In the genomic region with DNA sequence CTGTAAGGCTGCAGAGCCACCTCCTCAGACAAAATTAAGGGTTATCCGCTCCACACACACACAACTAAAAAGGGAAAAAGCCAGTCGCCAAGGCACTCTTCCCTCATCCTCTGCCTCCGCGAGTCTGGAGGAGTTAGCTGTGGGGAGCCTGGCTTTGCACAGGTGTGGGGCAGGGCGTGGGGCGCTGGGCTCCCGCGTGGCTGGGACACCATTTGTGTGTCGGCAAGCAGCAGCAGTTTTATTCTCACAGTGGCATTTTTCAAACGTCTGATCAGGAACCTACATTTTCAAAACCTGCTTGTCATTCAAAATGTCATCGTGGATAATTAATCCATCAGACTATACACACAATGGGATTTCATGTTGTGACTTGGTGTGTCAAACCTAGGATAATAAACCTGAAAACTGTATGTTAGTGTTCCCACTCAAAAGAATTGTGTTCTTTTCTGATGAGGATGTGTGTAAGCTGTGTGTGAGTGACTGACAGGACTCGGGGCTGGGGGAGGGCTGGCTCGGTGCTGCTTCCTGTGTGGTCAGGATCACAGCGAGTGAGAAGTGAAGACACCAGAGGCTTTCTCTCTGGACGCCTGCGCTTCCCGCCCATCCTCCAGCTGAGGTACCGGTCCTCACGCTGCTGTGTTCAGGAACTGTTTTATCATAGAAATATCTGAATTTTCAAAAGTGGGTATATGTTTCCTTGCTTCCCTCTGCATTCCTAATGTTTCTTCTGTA, we compare ENCODE assay signal across 8 cellular contexts.
DNase-seq lines count a peak whose midpoint lies in the region; ATAC-seq, FAIRE-seq and TF ChIP-seq lines count a peak whose summit lies in the region.

No MANE protein-coding gene starts in this region.

- no peaks in the 10 kb centered on the region for H3K27me3 ChIP-seq in ovary

- 49 to 57% (median 54%) methylated on average over 19 of the region's 19 CpGs for WGBS in ovary, 3 donors

- no peaks in the 10 kb centered on the region for H3K9me3 ChIP-seq in ovary

- no peak for FAIRE-seq in RCC 7860 (lab: Jason Lieb, UNC)

- ATAC-seq in GM21576 (IDR thresholded peaks at IDR 0.05; ENCODE audit: unreplicated experiment) (peak; percentile 89), left lobe of liver (peak; percentile 28)

- H3K4me1 ChIP-seq in ovary (ENCODE audit: insufficient read depth) = no peaks in the 10 kb centered on the region

- intact Hi-C loops in ovary (cut with DNase I) = no loop called here

- TF ChIP-seq EP300 in ovary (IDR thresholded peaks at IDR 0.05) = no peak

- no peak for TF ChIP-seq POLR2A in ovary (IDR thresholded peaks at IDR 0.05)

- no peaks in the 10 kb centered on the region for H3K36me3 ChIP-seq in ovary

- TF ChIP-seq CTCF in ovary (IDR thresholded peaks at IDR 0.05) = no peak

- peak; percentile 18 for DNase-seq in DMS53 treated with DMSO at 0.1 percent for 48 hours (lab: John Stamatoyannopoulos, UW; ENCODE audit: unreplicated experiment)
- DNase-seq in MV-4-11 (lab: John Stamatoyannopoulos, UW) = peak; percentile 78
- peak; percentile 59 to 73 for DNase-seq in activated CD8-positive, alpha-beta memory T cell treated with anti-CD3 and anti-CD28 coated beads for 4 hours (ENCODE audit: low read depth in 2 of 2)
- DNase-seq in left lobe of liver (ENCODE audit: low spot score) = no peak
- peak; percentile 11 to 67 (median 56) for DNase-seq in stimulated activated naive CD4-positive, alpha-beta T cell (lab: John Stamatoyannopoulos, UW)
- no peak for DNase-seq in ovary
- DNase-seq in RCC 7860 (ENCODE audit: low spot score) = no peak

- no peak overlapping the region for H3K4me3 ChIP-seq in ovary

- H3K27ac ChIP-seq in ovary = no peak overlapping the region

Comparison
In these comparisons a context has a peak if more than half of its experiments do, and no peak if none do; other contexts are left out.
1. DNase-seq: peak in DMS53 treated with DMSO at 0.1 percent for 48 hours (single experiment), MV-4-11 (single experiment), activated CD8-positive, alpha-beta memory T cell treated with anti-CD3 and anti-CD28 coated beads for 4 hours (2 of 2) and stimulated activated naive CD4-positive, alpha-beta T cell (6 of 6); none in left lobe of liver (single experiment), ovary (0 of 5) and RCC 7860 (single experiment).